ENCODE assay signal across 10 cellular contexts in genomic region chr15:60414016-60414682, GRCh38. TPM values are rescaled to one million over a fixed set of nuclear protein-coding genes. Genes with fewer than 3 reads are reported as not detected.
DNase-seq lines count a peak whose midpoint lies in the region; ATAC-seq, FAIRE-seq and TF ChIP-seq lines count a peak whose summit lies in the region.
"Had no signal": no experiment of that assay in that cellular context is flagged by ENCODE, and none has a peak within 500 bp of the region (broad histone marks: within the 10 kb centered on the region; RNA-seq: fewer than 3 reads in every experiment).

No MANE protein-coding gene starts in this region.

- H3K9me3 ChIP-seq in right atrium auricular region = no peaks in the 10 kb centered on the region
- H3K9me3 ChIP-seq in ascending aorta = no peaks in the 10 kb centered on the region
- H3K9me3 ChIP-seq in gastroesophageal sphincter = no peaks in the 10 kb centered on the region
- H3K9me3 ChIP-seq in tibial artery = no peaks in the 10 kb centered on the region
- H3K9me3 ChIP-seq in ovary = no peaks in the 10 kb centered on the region

- intact Hi-C loops in Right ventricle myocardium inferior (cut with DNase I) = no loop called here
- intact Hi-C loops in ascending aorta (cut with DNase I) = no loop called here
- intact Hi-C loops in tibial artery (cut with DNase I; ENCODE audit: low total_unique reads) = no loop called here
- intact Hi-C loops in ovary (cut with DNase I) = no loop called here

- no peak for DNase-seq in Right ventricle myocardium inferior (ENCODE audit: missing footprints)
- no peak for DNase-seq in right atrium auricular region (ENCODE audit: low spot score)
- no peak for DNase-seq in ascending aorta (ENCODE audit: low spot score in 2 of 2)
- DNase-seq in tibial artery = no peak
- DNase-seq in GM10248 (ENCODE audit: extremely low spot score) = no peak
- DNase-seq in HTR-8/SVneo (ENCODE audit: insufficient read length, low spot score) = no peak
- no peak for DNase-seq in ovary
- DNase-seq: activated CD4-positive, alpha-beta T cell treated with anti-CD3 and anti-CD28 coated beads, Interleukin-2, amount 50 U/mL, for 4 hours; activated naive CD8-positive, alpha-beta T cell treated with anti-CD3 and anti-CD28 coated beads, Interleukin-2, amount 10 ng/mL, durations not matched to agents 7 days and 5 days had no signal

- POLR2A ChIA-PET in GM10248 (lab: Yijun Ruan, JAX) = no interaction called here

- no peak for TF ChIP-seq EP300 in gastroesophageal sphincter (IDR thresholded peaks at IDR 0.05)
- TF ChIP-seq EP300 in ovary (IDR thresholded peaks at IDR 0.05) = no peak

- no peaks in the 10 kb centered on the region for H3K4me1 ChIP-seq in right atrium auricular region
- H3K4me1 ChIP-seq in ascending aorta = peaks cover 0 to 12% of the 10 kb centered on the region in 2 donors
- peaks cover 0 to 19% (median 14%) of the 10 kb centered on the region in 3 donors for H3K4me1 ChIP-seq in gastroesophageal sphincter
- peaks cover 0 to 22% (median 16%) of the 10 kb centered on the region in 4 donors for H3K4me1 ChIP-seq in tibial artery
- H3K4me1 ChIP-seq in ovary (ENCODE audit: insufficient read depth) = no peaks in the 10 kb centered on the region

- no peaks in the 10 kb centered on the region for H3K27me3 ChIP-seq in right atrium auricular region
- no peaks in the 10 kb centered on the region for H3K27me3 ChIP-seq in ascending aorta
- no peaks in the 10 kb centered on the region for H3K27me3 ChIP-seq in gastroesophageal sphincter
- no peaks in the 10 kb centered on the region for H3K27me3 ChIP-seq in tibial artery
- no peaks in the 10 kb centered on the region for H3K27me3 ChIP-seq in ovary

- WGBS in gastroesophageal sphincter (ENCODE audit: low coverage in 1 of 2), 2 donors = 49 to 54% methylated on average over 7 to 10 of the region's 10 CpGs
- 53 to 63% (median 58%) methylated on average over 10 of the region's 10 CpGs for WGBS in ovary, 3 donors

- peak; percentile 25 for ATAC-seq in Right ventricle myocardium inferior
- ATAC-seq in gastroesophageal sphincter = peak; percentile 28

- TF ChIP-seq CTCF in right atrium auricular region (IDR thresholded peaks at IDR 0.05) = no peak
- TF ChIP-seq CTCF in ascending aorta (IDR thresholded peaks at IDR 0.05) = no peak
- no peak for TF ChIP-seq CTCF in gastroesophageal sphincter (IDR thresholded peaks at IDR 0.05)
- TF ChIP-seq CTCF in tibial artery (IDR thresholded peaks at IDR 0.05) = no peak
- no peak for TF ChIP-seq CTCF in GM10248 (IDR thresholded peaks at IDR 0.05; ENCODE audit: control extremely low read depth, extremely low read depth, low read depth, missing control alignments)
- no peak for TF ChIP-seq CTCF in ovary (IDR thresholded peaks at IDR 0.05)

- no peaks in the 10 kb centered on the region for H3K36me3 ChIP-seq in right atrium auricular region
- H3K36me3 ChIP-seq in ascending aorta = no peaks in the 10 kb centered on the region
- no peaks in the 10 kb centered on the region for H3K36me3 ChIP-seq in gastroesophageal sphincter
- H3K36me3 ChIP-seq in tibial artery = no peaks in the 10 kb centered on the region
- no peaks in the 10 kb centered on the region for H3K36me3 ChIP-seq in ovary

- H3K4me3 ChIP-seq in right atrium auricular region (no peak overlapping the region), ascending aorta (no peak overlapping the region), gastroesophageal sphincter (no peak overlapping the region), tibial artery (no peak overlapping the region), ovary (no peak overlapping the region)

- no peak for FAIRE-seq in HTR-8/SVneo (lab: Jason Lieb, UNC)

- no peak for TF ChIP-seq POLR2A in gastroesophageal sphincter (IDR thresholded peaks at IDR 0.05)
- TF ChIP-seq POLR2A in ovary (IDR thresholded peaks at IDR 0.05) = no peak

- CTCF ChIA-PET in GM10248 (lab: Yijun Ruan, JAX) = interaction anchor here (1.3 to 1.4 kb wide), 2 partner anchors 16 to 29 kb away, joined by 3 to 4 read pairs; no protein-coding TSS in a partner anchor

- H3K27ac ChIP-seq in right atrium auricular region (peak overlapping the region in 1 of 2 donors; percentile 31), ascending aorta (peak overlapping the region; percentile 47 to 76), gastroesophageal sphincter (peak overlapping the region in 1 of 4 donors; percentile 53), tibial artery (peak overlapping the region; percentile 64 to 65), ovary (no peak overlapping the region)

RNA-seq across cellular contexts. Expression of gene ANXA2, which starts 16.4 kb away (rescaled TPM):
- 212 TPM for total RNA-seq in Right ventricle myocardium inferior
- 100 to 1,000 TPM; 214 to 388 TPM for total RNA-seq in right atrium auricular region
- 730 TPM for total RNA-seq in ascending aorta
- total RNA-seq in gastroesophageal sphincter = 100 to 1,000 TPM; 301 to 793 (median 570) TPM
- 100 to 1,000 TPM; 118 to 436 (median 237) TPM for total RNA-seq in ovary
- 100 to 1,000 TPM; 219 to 910 TPM for polyA plus RNA-seq in ovary

Comparison
In these comparisons a context has a peak if more than half of its experiments do, and no peak if none do; other contexts are left out.
1. H3K27ac ChIP-seq: peak in ascending aorta (2 of 2) and tibial artery (2 of 2); none in ovary (0 of 2).